In genomic region chr17:2926019-2926650, GRCh38 we compare ENCODE assay signal across 11 cellular contexts.
DNase-seq lines count a peak whose midpoint lies in the region; ATAC-seq and TF ChIP-seq lines count a peak whose summit lies in the region.
"Had no signal": no experiment of that assay in that cellular context is flagged by ENCODE, and none has a peak within 500 bp of the region (broad histone marks: within the 10 kb centered on the region; RNA-seq: fewer than 3 reads in every experiment).

No MANE protein-coding gene starts in this region.

- H3K36me3 ChIP-seq in MG63 (no peaks in the 10 kb centered on the region; the same call in 1 of the 2 replicates), breast epithelium (no peaks in the 10 kb centered on the region)
- H3K36me3 ChIP-seq: colonic mucosa had no signal

- H3K27ac ChIP-seq in breast epithelium, result peak overlapping the region; percentile 68 to 83
- H3K27ac ChIP-seq: colonic mucosa, testis had no signal

- ATAC-seq in memory B cell (ENCODE audit: low read depth) (no peak), GM18873 (IDR thresholded peaks at IDR 0.05; ENCODE audit: low FRiP score, unreplicated experiment) (no peak), GM19324 (IDR thresholded peaks at IDR 0.05; ENCODE audit: low FRiP score, unreplicated experiment) (no peak)

- no peaks in the 10 kb centered on the region for H3K9me3 ChIP-seq in MG63
- no peaks in the 10 kb centered on the region for H3K9me3 ChIP-seq in breast epithelium
- H3K9me3 ChIP-seq: colonic mucosa, testis had no signal

- H3K36me3 Mint-ChIP-seq in CD14-positive monocyte (peaks cover 37 to 75% of the 10 kb centered on the region in 2 donors), memory B cell (peaks cover 15% of the 10 kb centered on the region)

- H3K9me3 Mint-ChIP-seq in CD14-positive monocyte (peaks cover 0 to 4% (median 0%) of the 10 kb centered on the region in 7 donors), memory B cell (no peaks in the 10 kb centered on the region)

- intact Hi-C loops in CD14-positive monocyte (cut with micrococcal nuclease), result loop anchor here (5.0 to 10.0 kb wide), 2 partner anchors 99 to 141 kb away; no protein-coding TSS in a partner anchor
- intact Hi-C loops in breast epithelium (cut with DNase I; ENCODE audit: low total_unique reads), result no loop called here

- DNase-seq in CD14-positive monocyte (ENCODE audit: low spot score) (no peak), MG63 (peak; percentile 91), breast epithelium (ENCODE audit: low spot score in 2 of 2) (peak; percentile 73 to 79), memory B cell (ENCODE audit: low spot score in 2 of 2) (no peak), activated gamma-delta T cell (lab: John Stamatoyannopoulos, UW) (no peak)
- DNase-seq in stimulated activated naive CD4-positive, alpha-beta T cell treated with Interleukin-2 at 50 U/mL for 16 hours (lab: John Stamatoyannopoulos, UW), result no peak
- DNase-seq: colonic mucosa, NCI-H510A treated with DMSO at 0.1 percent for 48 hours, testis had no signal

- TF ChIP-seq CTCF in CD14-positive monocyte (IDR thresholded peaks at IDR 0.05), result no peak
- TF ChIP-seq CTCF in breast epithelium (IDR thresholded peaks at IDR 0.05), result no peak

- no peak for TF ChIP-seq POLR2A in breast epithelium (IDR thresholded peaks at IDR 0.05)

- H3K27me3 ChIP-seq in MG63 (no peaks in the 10 kb centered on the region), breast epithelium (no peaks in the 10 kb centered on the region)
- H3K27me3 ChIP-seq: colonic mucosa, testis had no signal

- H3K27ac Mint-ChIP-seq in CD14-positive monocyte, result peak overlapping the region in 6 of 7 donors; percentile 11 to 73 (median 36)
- peak overlapping the region; percentile 63 for H3K27ac Mint-ChIP-seq in memory B cell

- H3K27me3 Mint-ChIP-seq in CD14-positive monocyte (ENCODE audit: low read depth in 3 of 3), result peaks cover 0 to 1% (median 0%) of the 10 kb centered on the region in 3 donors
- H3K27me3 Mint-ChIP-seq in memory B cell, result no peaks in the 10 kb centered on the region

- H3K4me1 Mint-ChIP-seq in CD14-positive monocyte, result peaks cover 38% of the 10 kb centered on the region
- peaks cover 15% of the 10 kb centered on the region for H3K4me1 Mint-ChIP-seq in memory B cell

- H3K4me1 ChIP-seq in breast epithelium, result no peaks in the 10 kb centered on the region
- H3K4me1 ChIP-seq: colonic mucosa, testis had no signal

- H3K4me3 Mint-ChIP-seq in CD14-positive monocyte (no peak overlapping the region), memory B cell (no peak overlapping the region)

- H3K4me3 ChIP-seq in MG63 (no peak overlapping the region), breast epithelium (no peak overlapping the region)
- H3K4me3 ChIP-seq: colonic mucosa, testis had no signal

Comparison
In these comparisons a context has a peak if more than half of its experiments do, and no peak if none do; other contexts are left out.
1. DNase-seq: peak in MG63 (single experiment) and breast epithelium (2 of 2); none in CD14-positive monocyte (single experiment), memory B cell (0 of 2), activated gamma-delta T cell (single experiment) and stimulated activated naive CD4-positive, alpha-beta T cell treated with Interleukin-2 at 50 U/mL for 16 hours (single experiment).